30 cellular contexts compared by ENCODE assay signal in the genomic region with DNA sequence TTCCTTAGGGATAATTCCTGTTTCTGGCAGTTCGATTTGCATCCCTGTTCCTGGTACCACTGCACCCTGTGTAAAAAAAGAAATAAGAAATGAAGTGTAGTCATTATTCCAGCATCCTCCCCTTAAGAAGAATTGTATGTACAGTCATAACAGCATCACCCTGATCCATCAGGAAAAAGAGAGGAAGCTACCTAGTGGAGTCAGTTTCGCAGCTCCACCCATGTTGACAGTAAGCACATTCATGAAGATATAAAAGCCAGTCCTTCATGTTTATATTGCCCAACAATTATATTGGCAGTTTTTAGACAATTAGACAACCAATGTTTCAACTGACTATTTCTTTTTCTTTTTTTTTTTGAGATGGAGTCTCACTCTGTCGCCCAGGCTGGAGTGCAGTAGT. TPM values are rescaled to one million over a fixed set of nuclear protein-coding genes. Genes with fewer than 3 reads are reported as not detected.
"Had no signal": no experiment of that assay in that cellular context is flagged by ENCODE, and none has a peak within 500 bp of the region (broad histone marks: within the 10 kb centered on the region; RNA-seq: fewer than 3 reads in every experiment).

No MANE protein-coding gene starts in this region.

- H3K36me3 ChIP-seq: neural progenitor cell, ovary, right lobe of liver, spleen, suprapubic skin, tibial artery, transverse colon, upper lobe of right lung, uterus had no signal

- H3K4me1 ChIP-seq: neural progenitor cell, parathyroid adenoma, psoas muscle, right lobe of liver, spleen, suprapubic skin, testis, tibial artery, transverse colon, upper lobe of right lung, uterus had no signal

- H3K9me3 ChIP-seq: ovary, psoas muscle, right lobe of liver, spleen, suprapubic skin, testis, tibial artery, transverse colon, upper lobe of right lung, uterus had no signal

- DNase-seq: natural killer cell; occipital lobe; ovary; posterior cingulate gyrus; psoas muscle; right cardiac atrium; right lobe of liver; spleen; stimulated activated CD4-positive, alpha-beta T cell treated with anti-CD3 and anti-CD28 coated beads, Interleukin-12 subunit alpha, Interleukin-12 subunit beta, amount 100 ng/mL, for 4 hours; stimulated activated CD4-positive, alpha-beta T cell treated with anti-CD3 and anti-CD28 coated beads, Interleukin-1b, Interleukin-23, amount 100 ng/mL, for 48 hours; stimulated activated CD4-positive, alpha-beta T cell treated with anti-CD3 and anti-CD28 coated beads, Interleukin-4, amount 100 ng/mL, for 1 hour; stimulated activated CD4-positive, alpha-beta T cell treated with anti-CD3 and anti-CD28 coated beads, Interleukin-4, amount 100 ng/mL, for 4 hours; stimulated activated CD8-positive, alpha-beta memory T cell treated with anti-CD3 and anti-CD28 coated beads, Interleukin-4, amount 100 ng/mL, for 48 hours; stimulated activated naive CD4-positive, alpha-beta T cell; stimulated activated naive CD8-positive, alpha-beta T cell treated with anti-CD3 and anti-CD28 coated beads, Interleukin-15, amount 100 ng/mL, for 72 hours; stimulated activated naive CD8-positive, alpha-beta T cell treated with anti-CD3 and anti-CD28 coated beads, Interleukin-15, Interleukin-2, amounts not matched to agents 100 U/mL and 50 U/mL, for 24 hours; substantia nigra; testis; tibial artery; transverse colon; upper lobe of right lung; uterus had no signal

- ATAC-seq: natural killer cell; psoas muscle; right cardiac atrium; right lobe of liver; stimulated activated memory B cell treated with anti-CD40 and anti-IgM and Interleukin-4, amounts not matched to agents 10 μg/mL and 1 μg/mL and 100 μg/mL, for 72 hours; stimulated activated naive CD8-positive, alpha-beta T cell treated with anti-CD3 and anti-CD28 coated beads, Interleukin-15, amount 100 ng/mL, for 72 hours; stimulated activated naive CD8-positive, alpha-beta T cell treated with anti-CD3 and anti-CD28 coated beads, Interleukin-15, Interleukin-2, amounts not matched to agents 100 U/mL and 50 U/mL, for 24 hours; upper lobe of right lung had no signal

- H3K27ac ChIP-seq: neural progenitor cell, ovary, parathyroid adenoma, psoas muscle, right lobe of liver, skin epidermis, spleen, suprapubic skin, testis, tibial artery, transverse colon, upper lobe of right lung, uterus had no signal

- H2AFZ ChIP-seq: neural progenitor cell, parathyroid adenoma had no signal

- H3K4me3 ChIP-seq: neural progenitor cell, ovary, psoas muscle, right lobe of liver, skin epidermis, smooth muscle cell, spleen, suprapubic skin, testis, tibial artery, transverse colon, upper lobe of right lung, uterus had no signal

- H3K4me2 ChIP-seq: neural progenitor cell, smooth muscle cell had no signal

- H3K27me3 ChIP-seq: ovary, testis, uterus had no signal

- H3K9ac ChIP-seq: neural progenitor cell, parathyroid adenoma had no signal

- H3K79me2 ChIP-seq: parathyroid adenoma had no signal

RNA-seq across cellular contexts. Expression of a gene that starts 21.2 kb away (rescaled TPM):
- total RNA-seq: occipital lobe, osteoblast, transverse colon, urinary bladder had no signal
